9 cellular contexts compared by ENCODE assay signal in the genomic region with DNA sequence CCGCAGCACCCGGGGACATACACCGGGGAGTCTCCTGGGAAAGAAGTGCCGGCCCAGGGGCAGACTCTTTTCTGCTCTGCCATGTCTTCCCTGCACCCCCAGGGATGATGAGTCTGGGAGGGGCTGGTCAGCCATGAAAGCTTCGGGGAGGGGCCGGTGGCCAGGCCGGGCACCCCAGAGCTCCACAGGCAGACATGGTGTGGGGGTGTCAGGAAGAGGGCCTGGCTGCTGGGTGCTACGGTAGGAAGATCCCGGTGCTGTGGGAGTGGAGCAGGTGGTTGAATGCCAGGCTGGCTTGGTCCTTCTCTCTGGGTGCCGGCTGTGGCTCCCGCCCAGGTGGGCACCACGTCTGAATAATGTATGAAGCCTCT. TPM values are rescaled to one million over a fixed set of nuclear protein-coding genes. Genes with fewer than 3 reads are reported as not detected.
DNase-seq lines count a peak whose midpoint lies in the region; ATAC-seq and TF ChIP-seq lines count a peak whose summit lies in the region.
"Had no signal": no experiment of that assay in that cellular context is flagged by ENCODE, and none has a peak within 500 bp of the region (broad histone marks: within the 10 kb centered on the region; RNA-seq: fewer than 3 reads in every experiment).

No MANE protein-coding gene starts in this region.

- no peak overlapping the region for H3K4me3 Mint-ChIP-seq in MCF 10A (ENCODE audit: unreplicated experiment)

- no peak for DNase-seq in breast epithelium (ENCODE audit: low spot score in 2 of 2)
- DNase-seq in MCF 10A (ENCODE audit: unreplicated experiment): no peak
- DNase-seq in mucosa of descending colon: peak in 2 of 3 donors; percentile 24 to 46
- no peak for DNase-seq in uterus
- DNase-seq in islet precursor cell: no peak

- ATAC-seq in mucosa of descending colon (no peak), HG02798 (IDR thresholded peaks at IDR 0.05; ENCODE audit: poor library complexity, unreplicated experiment) (no peak)

- H3K27ac ChIP-seq in breast epithelium (peak overlapping the region in 1 of 2 donors; percentile 97), uterus (peak overlapping the region; percentile 77 to 89)

- H3K27me3 ChIP-seq in breast epithelium (no peaks in the 10 kb centered on the region), uterus (no peaks in the 10 kb centered on the region)

- BruUV-seq in MCF 10A (replicated peaks; lab: Mats Ljungman, UMichigan): no TSS peak

- H3K4me1 Mint-ChIP-seq in MCF 10A (ENCODE audit: insufficient read depth, unreplicated experiment): peaks cover 13% of the 10 kb centered on the region

- H3K9me3 ChIP-seq in breast epithelium (no peaks in the 10 kb centered on the region), mucosa of descending colon (no peaks in the 10 kb centered on the region), uterus (no peaks in the 10 kb centered on the region)

- H3K4me3 ChIP-seq in breast epithelium (peak overlapping the region; percentile 40 to 55 (median 40)), mucosa of descending colon (no peak overlapping the region), uterus (peak overlapping the region; percentile 21 to 30)

- TF ChIP-seq POLR2A in breast epithelium (IDR thresholded peaks at IDR 0.05) (no peak), uterus (IDR thresholded peaks at IDR 0.05) (no peak)

- H3K27me3 Mint-ChIP-seq in MCF 10A (ENCODE audit: insufficient read depth, unreplicated experiment): no peaks in the 10 kb centered on the region

- no peak overlapping the region for H3K27ac Mint-ChIP-seq in MCF 10A (ENCODE audit: low read depth, unreplicated experiment)

- TF ChIP-seq CTCF in breast epithelium (IDR thresholded peaks at IDR 0.05) (no peak), MCF 10A (IDR thresholded peaks at IDR 0.05; ENCODE audit: unreplicated experiment) (no peak), mucosa of descending colon (IDR thresholded peaks at IDR 0.05) (no peak), uterus (IDR thresholded peaks at IDR 0.05) (no peak)

- CTCF ChIA-PET in MCF 10A (lab: Yijun Ruan, JAX): interaction anchor here (0.7 to 1.4 kb wide), 2 partner anchors 12 to 176 kb away, joined by 3 to 7 read pairs; no protein-coding TSS in a partner anchor

- H3K36me3 Mint-ChIP-seq in MCF 10A (ENCODE audit: insufficient read depth, unreplicated experiment): no peaks in the 10 kb centered on the region

- intact Hi-C loops in breast epithelium (cut with DNase I; ENCODE audit: low total_unique reads): no loop called here
- intact Hi-C loops in MCF 10A (cut with micrococcal nuclease): no loop called here
- intact Hi-C loops in mucosa of descending colon (cut with DNase I, micrococcal nuclease): no loop called here
- intact Hi-C loops in uterus (cut with DNase I; ENCODE audit: low total_unique reads): no loop called here

- H3K4me1 ChIP-seq in breast epithelium (no peaks in the 10 kb centered on the region), mucosa of descending colon (ENCODE audit: low read depth) (peaks cover 4% of the 10 kb centered on the region), uterus (peaks cover 0 to 11% of the 10 kb centered on the region in 2 donors)

- POLR2A ChIA-PET in MCF 10A (lab: Yijun Ruan, JAX): no interaction called here

- H3K9me3 Mint-ChIP-seq in MCF 10A (ENCODE audit: unreplicated experiment): no peaks in the 10 kb centered on the region

- H3K36me3 ChIP-seq in breast epithelium: no peaks in the 10 kb centered on the region
- H3K36me3 ChIP-seq in mucosa of descending colon (ENCODE audit: low read depth): no peaks in the 10 kb centered on the region
- H3K36me3 ChIP-seq in uterus: no peaks in the 10 kb centered on the region

RNA-seq across cellular contexts. Expression of a gene that starts 17.4 kb away (rescaled TPM):
- 10 to 100 TPM; 21.4 to 36.0 (median 23.6) TPM for total RNA-seq in breast epithelium
- 3.3 and 3.7 TPM in 2 replicates for total RNA-seq in MCF 10A (2022)
- total RNA-seq in mucosa of descending colon: 10 to 100 TPM; 18.5 to 32.2 (median 23.6) TPM
- 100 to 1,000 TPM in 1 of 4 donors, 10 to 100 TPM in 3; 11.2 to 112 (median 25.1) TPM for total RNA-seq in uterus
- total RNA-seq: SK-MEL-5 had no signal

RNA-seq across cellular contexts. Expression of a gene that starts 21.4 kb away (rescaled TPM):
- total RNA-seq in breast epithelium (not detected), MCF 10A (2022) (not detected in 2 replicates), mucosa of descending colon (not detected), uterus (not detected)
- total RNA-seq: dermis microvascular lymphatic vessel endothelial cell, SK-MEL-5 had no signal

RNA-seq across cellular contexts. Expression of a gene that starts 31.5 kb away (rescaled TPM):
- 1 to 10 TPM in 2 of 3 donors, not detected in 1; 1.6 to 5.6 TPM for total RNA-seq in breast epithelium
- total RNA-seq in MCF 10A (2022): 43.3 and 77.7 TPM in 2 replicates
- total RNA-seq in mucosa of descending colon: under 1 TPM in 1 of 3 donors, not detected in 2; 0.46 TPM
- 1 to 10 TPM in 1 of 4 donors, under 1 TPM in 1, not detected in 2; 0.95 to 1.5 TPM for total RNA-seq in uterus
- total RNA-seq: dermis microvascular lymphatic vessel endothelial cell, SK-MEL-5 had no signal

RNA-seq across cellular contexts. Expression of a gene that starts 35.5 kb away (rescaled TPM):
- total RNA-seq in breast epithelium (10 to 100 TPM in 2 of 3 donors, not detected in 1; 10.7 to 12.1 TPM), MCF 10A (2022) (141 and 308 TPM in 2 replicates), mucosa of descending colon (1 to 10 TPM in 2 of 3 donors, under 1 TPM in 1; 0.98 to 2.4 (median 2.1) TPM), uterus (1 to 10 TPM in 1 of 4 donors, not detected in 3; 2.0 TPM)
- total RNA-seq: activated CD8-positive, alpha-beta memory T cell treated with anti-CD3 and anti-CD28 coated beads for 36 hours; SK-MEL-5 had no signal

RNA-seq across cellular contexts. Expression of a gene that starts 49.2 kb away (rescaled TPM):
- total RNA-seq in breast epithelium (1 to 10 TPM; 3.5 to 8.2 (median 3.6) TPM), MCF 10A (2022) (not detected in 2 replicates), mucosa of descending colon (1 to 10 TPM in 1 of 3 donors, under 1 TPM in 1, not detected in 1; 0.72 to 2.7 TPM), uterus (10 to 100 TPM in 2 of 4 donors, 1 to 10 TPM in 1, not detected in 1; 3.2 to 60.6 (median 29.3) TPM)
- total RNA-seq: dermis microvascular lymphatic vessel endothelial cell, SK-MEL-5 had no signal

Comparison
In these comparisons a context has a peak if more than half of its experiments do, and no peak if none do; other contexts are left out.
1. DNase-seq: peak in mucosa of descending colon (2 of 3); none in breast epithelium (0 of 2), MCF 10A (single experiment), uterus (0 of 2) and islet precursor cell (single experiment).